17 cellular contexts compared by ENCODE assay signal in genomic region chr12:47558625-47559345, GRCh38.
DNase-seq lines count a peak whose midpoint lies in the region; ATAC-seq and TF ChIP-seq lines count a peak whose summit lies in the region.
"Had no signal": no experiment of that assay in that cellular context is flagged by ENCODE, and none has a peak within 500 bp of the region (broad histone marks: within the 10 kb centered on the region; RNA-seq: fewer than 3 reads in every experiment).

No MANE protein-coding gene starts in this region.

- peak; percentile 76 for ATAC-seq in activated naive CD8-positive, alpha-beta T cell treated with anti-CD3 and anti-CD28 coated beads, Interleukin-2, amount 50 U/mL, for 24 hours
- ATAC-seq in GM19035 (IDR thresholded peaks at IDR 0.05; ENCODE audit: unreplicated experiment), result no peak
- ATAC-seq: HCT116 had no signal

- peaks cover 60 to 67% of the 10 kb centered on the region in 2 experiments for H3K4me1 ChIP-seq in neutrophil (ENCODE audit: control insufficient read depth in 1 of 2, insufficient read depth in 1 of 2, low read depth in 1 of 2, low read length in 1 of 2)
- H3K4me1 ChIP-seq: BE2C had no signal

- peak overlapping the region; percentile 89 for H3K27ac ChIP-seq in neutrophil

- no peak overlapping the region for H3K4me3 Mint-ChIP-seq in activated naive CD8-positive, alpha-beta T cell treated with anti-CD3 and anti-CD28 coated beads, Interleukin-2, amount 50 U/mL, for 24 hours
- H3K4me3 Mint-ChIP-seq in activated naive CD8-positive, alpha-beta T cell treated with anti-CD3 and anti-CD28 coated beads for 36 hours, result no peak overlapping the region
- H3K4me3 Mint-ChIP-seq in osteocyte (ENCODE audit: unreplicated experiment), result no peak overlapping the region
- H3K4me3 Mint-ChIP-seq: CD4-positive, CD25-positive, alpha-beta regulatory T cell; CD8-positive, alpha-beta memory T cell; HFFc6 had no signal

- DNase-seq in activated naive CD8-positive, alpha-beta T cell treated with anti-CD3 and anti-CD28 coated beads, Interleukin-2, amount 50 U/mL, for 24 hours, result no peak
- DNase-seq in activated naive CD8-positive, alpha-beta T cell treated with anti-CD3 and anti-CD28 coated beads for 36 hours, result no peak
- DNase-seq in NCI-H526 treated with DMSO at 0.1 percent for 48 hours (lab: John Stamatoyannopoulos, UW), result peak; percentile 58
- no peak for DNase-seq in DMS 273 treated with DMSO at 0.1 percent for 48 hours (lab: John Stamatoyannopoulos, UW)
- DNase-seq in osteocyte (ENCODE audit: extremely low spot score, unreplicated experiment), result no peak
- DNase-seq: ACHN; BE2C; CD4-positive, CD25-positive, alpha-beta regulatory T cell; CD8-positive, alpha-beta memory T cell; COR-L47; GOT3; H7; HFFc6; IMR-90 had no signal

- no peak for TF ChIP-seq CTCF in neutrophil (IDR thresholded peaks at IDR 0.05)
- TF ChIP-seq CTCF in osteocyte (IDR thresholded peaks at IDR 0.05), result no peak

- no peaks in the 10 kb centered on the region for H3K36me3 Mint-ChIP-seq in activated naive CD8-positive, alpha-beta T cell treated with anti-CD3 and anti-CD28 coated beads, Interleukin-2, amount 50 U/mL, for 24 hours (ENCODE audit: low read depth)
- peaks cover 5% of the 10 kb centered on the region for H3K36me3 Mint-ChIP-seq in activated naive CD8-positive, alpha-beta T cell treated with anti-CD3 and anti-CD28 coated beads for 36 hours
- no peaks in the 10 kb centered on the region for H3K36me3 Mint-ChIP-seq in osteocyte (ENCODE audit: unreplicated experiment)
- H3K36me3 Mint-ChIP-seq: CD4-positive, CD25-positive, alpha-beta regulatory T cell had no signal

- H3K4me1 Mint-ChIP-seq in activated naive CD8-positive, alpha-beta T cell treated with anti-CD3 and anti-CD28 coated beads, Interleukin-2, amount 50 U/mL, for 24 hours, result peaks cover 43% of the 10 kb centered on the region
- peaks cover 31% of the 10 kb centered on the region for H3K4me1 Mint-ChIP-seq in activated naive CD8-positive, alpha-beta T cell treated with anti-CD3 and anti-CD28 coated beads for 36 hours
- no peaks in the 10 kb centered on the region for H3K4me1 Mint-ChIP-seq in osteocyte (ENCODE audit: unreplicated experiment)

- H3K9me3 Mint-ChIP-seq in activated naive CD8-positive, alpha-beta T cell treated with anti-CD3 and anti-CD28 coated beads, Interleukin-2, amount 50 U/mL, for 24 hours, result peaks cover 12% of the 10 kb centered on the region
- peaks cover 7% of the 10 kb centered on the region for H3K9me3 Mint-ChIP-seq in activated naive CD8-positive, alpha-beta T cell treated with anti-CD3 and anti-CD28 coated beads for 36 hours
- H3K9me3 Mint-ChIP-seq in osteocyte (ENCODE audit: unreplicated experiment), result peaks cover 2% of the 10 kb centered on the region

- H3K9me3 ChIP-seq in neutrophil, result no peaks in the 10 kb centered on the region
- H3K9me3 ChIP-seq: BE2C had no signal

- H3K27me3 ChIP-seq in neutrophil, result no peaks in the 10 kb centered on the region

- peaks cover 6% of the 10 kb centered on the region for H3K27me3 Mint-ChIP-seq in activated naive CD8-positive, alpha-beta T cell treated with anti-CD3 and anti-CD28 coated beads, Interleukin-2, amount 50 U/mL, for 24 hours
- no peaks in the 10 kb centered on the region for H3K27me3 Mint-ChIP-seq in activated naive CD8-positive, alpha-beta T cell treated with anti-CD3 and anti-CD28 coated beads for 36 hours
- H3K27me3 Mint-ChIP-seq in osteocyte (ENCODE audit: unreplicated experiment), result peaks cover 31% of the 10 kb centered on the region

- no peaks in the 10 kb centered on the region for H3K36me3 ChIP-seq in neutrophil
- H3K36me3 ChIP-seq: BE2C had no signal

- H3K4me3 ChIP-seq in neutrophil (ENCODE audit: low read depth in 1 of 2, low read length in 1 of 2), result peak overlapping the region in 1 of 2 experiments; percentile 19

- H3K27ac Mint-ChIP-seq in activated naive CD8-positive, alpha-beta T cell treated with anti-CD3 and anti-CD28 coated beads, Interleukin-2, amount 50 U/mL, for 24 hours, result peak overlapping the region; percentile 10
- H3K27ac Mint-ChIP-seq in activated naive CD8-positive, alpha-beta T cell treated with anti-CD3 and anti-CD28 coated beads for 36 hours, result no peak overlapping the region
- no peak overlapping the region for H3K27ac Mint-ChIP-seq in osteocyte (ENCODE audit: unreplicated experiment)
- H3K27ac Mint-ChIP-seq: CD4-positive, CD25-positive, alpha-beta regulatory T cell; CD8-positive, alpha-beta memory T cell; HFFc6 had no signal
